In genomic region chr5:149572576-149573231, GRCh38 we compare ENCODE assay signal across 22 cellular contexts. TPM values are rescaled to one million over a fixed set of nuclear protein-coding genes. Genes with fewer than 3 reads are reported as not detected.
"Had no signal": no experiment of that assay in that cellular context is flagged by ENCODE, and none has a peak within 500 bp of the region (broad histone marks: within the 10 kb centered on the region; RNA-seq: fewer than 3 reads in every experiment).

No MANE protein-coding gene starts in this region.

- H3K4me1 ChIP-seq: gastrocnemius medialis, parathyroid adenoma, sigmoid colon, tibial artery, upper lobe of left lung had no signal

- H3K36me3 ChIP-seq: gastrocnemius medialis, neural progenitor cell, sigmoid colon, tibial artery, upper lobe of left lung had no signal

- ATAC-seq: gastrocnemius medialis; stimulated activated effector memory CD8-positive, alpha-beta T cell treated with anti-CD3 and anti-CD28 coated beads, Interleukin-12 subunit alpha, Interleukin-12 subunit beta, amount 100 ng/mL, for 72 hours had no signal

- H3K27me3 ChIP-seq: dorsolateral prefrontal cortex, gastrocnemius medialis, hepatocyte, neural progenitor cell, sigmoid colon, testis, tibial artery, upper lobe of left lung had no signal

- DNase-seq: cortex of kidney; dorsolateral prefrontal cortex; effector CD4-positive, alpha-beta T cell; foreskin fibroblast; gastrocnemius medialis; head of caudate nucleus; kidney; naive B cell; sigmoid colon; stimulated activated CD4-positive, alpha-beta T cell treated with anti-CD3 and anti-CD28 coated beads, Interleukin-2, amount 100 ng/mL, for 24 hours; stimulated activated CD4-positive, alpha-beta T cell treated with anti-CD3 and anti-CD28 coated beads, Interleukin-4, amount 100 ng/mL, for 24 hours; stimulated activated naive CD4-positive, alpha-beta T cell treated with Interleukin-2 at 50 U/mL for 16 hours; substantia nigra; testis; tibial artery; upper lobe of left lung had no signal

- H3K27ac ChIP-seq: gastrocnemius medialis, hepatocyte, neural progenitor cell, parathyroid adenoma, sigmoid colon, testis, tibial artery, upper lobe of left lung had no signal

- H3K4me3 ChIP-seq: dorsolateral prefrontal cortex, gastrocnemius medialis, hepatocyte, lung, neural progenitor cell, sigmoid colon, testis, tibial artery, upper lobe of left lung had no signal

- H3K9me3 ChIP-seq: gastrocnemius medialis, sigmoid colon, testis, tibial artery, upper lobe of left lung had no signal

RNA-seq across cellular contexts. Expression of gene ARHGEF37, which starts 8.6 kb away (rescaled TPM):
- total RNA-seq: mononuclear cell had no signal
